Comparison of ENCODE assay signal across 8 cellular contexts in genomic region chrX:39854772-39855747, GRCh38.
DNase-seq lines count a peak whose midpoint lies in the region; ATAC-seq and TF ChIP-seq lines count a peak whose summit lies in the region.

No MANE protein-coding gene starts in this region.

- H3K9me2 ChIP-seq in hepatocyte (replicated peaks; ENCODE audit: insufficient read depth) = no peaks in the 10 kb centered on the region

- ATAC-seq in GM21786 (IDR thresholded peaks at IDR 0.05; ENCODE audit: unreplicated experiment) = peak; percentile 71

- peaks cover 54% of the 10 kb centered on the region for H3K4me1 Mint-ChIP-seq in nephron

- no peaks in the 10 kb centered on the region for H3K36me3 Mint-ChIP-seq in nephron (ENCODE audit: low read depth)

- peaks cover 5% of the 10 kb centered on the region for H3K9me3 Mint-ChIP-seq in nephron

- H2AFZ ChIP-seq in hepatocyte = no peak overlapping the region

- H4K20me1 ChIP-seq in hepatocyte (ENCODE audit: insufficient read depth, poor library complexity, severe bottlenecking) = no peaks in the 10 kb centered on the region

- H3K27ac Mint-ChIP-seq in nephron = peak overlapping the region in 2 of 3 experiments; percentile 33

- H3K36me3 ChIP-seq in hepatocyte (replicated peaks; ENCODE audit: insufficient read depth, low read depth) = no peaks in the 10 kb centered on the region

- H3K9me3 ChIP-seq in hepatocyte (ENCODE audit: low read depth) = no peaks in the 10 kb centered on the region

- no peaks in the 10 kb centered on the region for H3K27me3 ChIP-seq in hepatocyte

- no peak overlapping the region for H3K27ac ChIP-seq in hepatocyte

- DNase-seq in GM12865 (ENCODE audit: low read depth) = peak; percentile 92
- DNase-seq in MV-4-11 (lab: John Stamatoyannopoulos, UW) = peak; percentile 88
- peak; percentile 59 for DNase-seq in activated T-cell treated with anti-CD3 and anti-CD28 coated beads for 24 hours (ENCODE audit: low read depth)
- no peak for DNase-seq in hepatocyte (ENCODE audit: low spot score)
- no peak for DNase-seq in middle frontal gyrus (ENCODE audit: extremely low spot score, low spot score)
- no peak for DNase-seq in COLO829 (ENCODE audit: low spot score)

- peaks cover 4% of the 10 kb centered on the region for H3K4me1 ChIP-seq in hepatocyte (ENCODE audit: insufficient read depth)

- no peak overlapping the region for H3K4me2 ChIP-seq in hepatocyte

- WGBS in hepatocyte (ENCODE audit: low lambda C conversion rate, missing lambda C conversion rate) = 89% methylated on average over 17 of the region's 17 CpGs

- H3K79me2 ChIP-seq in hepatocyte = no peaks in the 10 kb centered on the region

- H3K4me3 ChIP-seq in GM12865 (ENCODE audit: low read depth, low read length) = peak overlapping the region; percentile 59
- no peak overlapping the region for H3K4me3 ChIP-seq in hepatocyte

- peaks cover 8% of the 10 kb centered on the region for H3K27me3 Mint-ChIP-seq in nephron (ENCODE audit: low read depth)

- no peak for TF ChIP-seq CTCF in GM12865 (IDR thresholded peaks at IDR 0.05; ENCODE audit: insufficient read depth, low read depth, low read length, missing control alignments)
- TF ChIP-seq CTCF in nephron (IDR thresholded peaks at IDR 0.05; ENCODE audit: unreplicated experiment in 3 of 3) = no peak
- no peak for TF ChIP-seq CTCF in hepatocyte (IDR thresholded peaks at IDR 0.05; ENCODE audit: poor library complexity)

- no peak overlapping the region for H3K4me3 Mint-ChIP-seq in nephron

Comparison
In these comparisons a context has a peak if more than half of its experiments do, and no peak if none do; other contexts are left out.
1. DNase-seq: peak in GM12865 (single experiment), MV-4-11 (single experiment) and activated T-cell treated with anti-CD3 and anti-CD28 coated beads for 24 hours (single experiment); none in hepatocyte (single experiment), middle frontal gyrus (single experiment) and COLO829 (single experiment).